1 cellular context compared by ENCODE assay signal in the genomic region with DNA sequence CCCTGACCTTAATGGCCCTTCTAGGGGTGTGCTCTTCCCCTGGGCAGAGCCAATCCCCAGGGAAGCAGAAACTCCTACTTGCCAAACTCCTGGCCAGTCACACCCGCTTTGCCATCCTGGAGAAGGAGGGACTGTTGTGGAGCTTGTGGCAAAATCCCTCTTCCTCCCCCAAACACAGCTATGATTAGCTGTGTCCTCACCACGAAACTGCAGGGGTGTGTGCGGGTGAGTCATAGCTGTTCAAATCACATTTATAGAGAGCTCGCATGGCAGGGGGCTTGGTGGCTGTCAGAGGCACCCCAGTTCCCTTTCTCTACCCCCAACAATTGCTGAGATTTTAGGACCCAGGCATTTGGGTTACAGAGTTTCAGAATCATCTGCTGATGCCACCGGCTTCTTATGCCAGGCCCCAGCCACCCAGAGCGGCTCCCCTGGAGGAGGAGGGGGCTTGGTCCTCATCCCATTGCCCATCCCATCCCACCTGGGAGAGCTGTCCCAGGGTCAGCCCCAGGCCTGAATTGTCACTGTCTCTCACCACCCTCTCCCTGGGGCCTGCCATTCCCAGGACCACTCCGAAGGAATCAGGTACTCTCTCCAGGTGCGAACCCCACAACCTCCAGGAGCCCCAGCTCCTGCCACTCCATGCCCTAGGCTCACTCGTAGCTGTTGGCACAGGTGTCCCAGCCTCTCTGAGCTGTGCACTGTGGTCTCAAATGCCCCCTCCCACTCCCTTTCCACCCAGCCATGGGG.
TF ChIP-seq lines count a peak whose summit lies in the region.

No MANE protein-coding gene starts in this region.

TF ChIP-seq in HepG2, 621 proteins besides CTCF, POLR2A, EP300 and RAD21 (continued from another document):
- TF ChIP-seq, protein P1, sequence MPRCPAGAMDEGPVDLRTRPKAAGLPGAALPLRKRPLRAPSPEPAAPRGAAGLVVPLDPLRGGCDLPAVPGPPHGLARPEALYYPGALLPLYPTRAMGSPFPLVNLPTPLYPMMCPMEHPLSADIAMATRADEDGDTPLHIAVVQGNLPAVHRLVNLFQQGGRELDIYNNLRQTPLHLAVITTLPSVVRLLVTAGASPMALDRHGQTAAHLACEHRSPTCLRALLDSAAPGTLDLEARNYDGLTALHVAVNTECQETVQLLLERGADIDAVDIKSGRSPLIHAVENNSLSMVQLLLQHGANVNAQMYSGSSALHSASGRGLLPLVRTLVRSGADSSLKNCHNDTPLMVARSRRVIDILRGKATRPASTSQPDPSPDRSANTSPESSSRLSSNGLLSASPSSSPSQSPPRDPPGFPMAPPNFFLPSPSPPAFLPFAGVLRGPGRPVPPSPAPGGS (CRISPR knock-in tag; IDR thresholded peaks at IDR 0.05), result no peak
- TF ChIP-seq ZNF143 (CRISPR knock-in tag; IDR thresholded peaks at IDR 0.05) (no peak), ZBTB43 (CRISPR knock-in tag; conservative IDR thresholded peaks at IDR 0.05) (no peak), RBM22 (optimal IDR thresholded peaks at IDR 0.05; ENCODE audit: low read length) (no peak), FOXO1 (CRISPR knock-in tag; IDR thresholded peaks at IDR 0.05) (no peak), CREBL2 (CRISPR knock-in tag; IDR thresholded peaks at IDR 0.05; ENCODE audit: borderline replicate concordance) (no peak), ZNF260 (CRISPR knock-in tag; IDR thresholded peaks at IDR 0.05; ENCODE audit: borderline replicate concordance, low read depth) (no peak), ZNF235 (CRISPR knock-in tag; IDR thresholded peaks at IDR 0.05; ENCODE audit: borderline replicate concordance) (no peak), BCLAF1 (IDR thresholded peaks at IDR 0.05) (no peak), ZNF224 (CRISPR knock-in tag; IDR thresholded peaks at IDR 0.05) (no peak), ZBTB33 (CRISPR knock-in tag; IDR thresholded peaks at IDR 0.05) (no peak), FLYWCH1 (CRISPR knock-in tag; IDR thresholded peaks at IDR 0.05) (no peak)
